Comparison of ENCODE assay signal across 1 cellular context in the genomic region with DNA sequence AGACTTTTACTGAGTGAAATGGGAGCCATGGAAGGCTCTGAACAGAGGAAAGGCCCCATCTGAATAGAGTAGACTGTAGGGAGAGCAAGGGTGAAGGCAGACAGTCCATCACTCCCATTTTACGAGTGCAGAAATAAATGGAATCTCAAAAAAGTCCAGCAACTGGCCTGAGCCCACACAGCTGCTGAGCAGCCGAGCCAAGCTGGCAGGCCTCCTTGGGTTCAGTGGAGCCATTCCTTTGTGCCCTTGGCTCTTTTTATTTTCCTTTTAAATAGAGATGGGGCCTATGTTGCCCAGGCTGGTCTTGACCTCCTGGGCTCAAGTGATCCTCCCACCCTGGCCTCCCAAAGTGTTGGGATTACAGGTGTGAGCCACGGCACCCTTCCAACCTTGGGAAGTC.
TF ChIP-seq lines count a peak whose summit lies in the region.

No MANE protein-coding gene starts in this region.

TF ChIP-seq in GM23338, 12 proteins besides CTCF, POLR2A, EP300 and RAD21:
- TF ChIP-seq ZNF462 (CRISPR knock-in tag; IDR thresholded peaks at IDR 0.05) (no peak), STAT1 (IDR thresholded peaks at IDR 0.05; ENCODE audit: unreplicated experiment) (no peak), REST (IDR thresholded peaks at IDR 0.05; ENCODE audit: unreplicated experiment) (no peak), NANOG (IDR thresholded peaks at IDR 0.05; ENCODE audit: borderline replicate concordance) (no peak), CREB1 (CRISPR knock-in tag; IDR thresholded peaks at IDR 0.05; ENCODE audit: low read depth) (no peak), POLR2AphosphoS5 (IDR thresholded peaks at IDR 0.05; ENCODE audit: low read depth) (no peak)
TF ChIP-seq in GM23338: peak in this region for 0.
